Comparison of ENCODE assay signal across 1 cellular context in the genomic region with DNA sequence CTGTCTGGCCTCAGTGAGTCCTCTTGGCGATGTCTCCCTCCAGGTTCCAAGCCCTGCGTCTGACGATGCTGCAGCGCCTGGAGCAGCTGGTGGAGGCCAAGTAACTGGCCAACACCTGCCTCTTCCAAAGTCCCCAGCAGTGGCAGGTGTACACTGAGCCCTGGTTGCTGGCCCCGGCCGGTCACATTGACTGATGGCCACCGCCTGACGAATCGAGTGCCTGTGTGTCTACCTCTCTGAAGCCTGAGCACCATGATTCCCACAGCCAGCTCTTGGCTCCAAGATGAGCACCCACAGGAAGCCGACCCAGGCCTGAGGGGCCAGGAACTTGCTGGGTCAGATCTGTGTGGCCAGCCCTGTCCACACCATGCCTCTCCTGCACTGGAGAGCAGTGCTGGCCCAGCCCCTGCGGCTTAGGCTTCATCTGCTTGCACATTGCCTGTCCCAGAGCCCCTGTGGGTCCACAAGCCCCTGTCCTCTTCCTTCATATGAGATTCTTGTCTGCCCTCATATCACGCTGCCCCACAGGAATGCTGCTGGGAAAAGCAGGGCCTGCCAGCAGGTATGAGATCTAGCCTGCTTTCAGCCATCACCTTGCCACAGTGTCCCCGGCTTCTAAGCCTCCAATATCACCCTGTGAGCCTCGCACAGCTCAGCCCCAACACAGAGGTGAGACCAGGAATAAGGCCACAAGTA.
A peak's percentile ranks its signal among the peaks of the same experiment; 100 is the strongest.
TF ChIP-seq lines count a peak whose summit lies in the region.

No MANE protein-coding gene starts in this region.

TF ChIP-seq in HepG2, 621 proteins besides CTCF, POLR2A, EP300 and RAD21:
- TF ChIP-seq ZNF772 (CRISPR knock-in tag; IDR thresholded peaks at IDR 0.05): no peak
- peak; percentile 35 for TF ChIP-seq ZNF687 (CRISPR knock-in tag; IDR thresholded peaks at IDR 0.05)
- TF ChIP-seq AGO2 (optimal IDR thresholded peaks at IDR 0.05; ENCODE audit: low read depth, low read length): peak; percentile 64
- 0 out of 2 replicates have a peak, but pooled peaks have one; percentile 28 for TF ChIP-seq RBFOX2 (IDR thresholded peaks at IDR 0.05; ENCODE audit: low read depth, low read length)
- no peak for TF ChIP-seq MAZ (IDR thresholded peaks at IDR 0.05; ENCODE audit: borderline replicate concordance, low read depth, low read length)
- 0 out of 2 replicates have a peak, but pooled peaks have one; percentile 2 for TF ChIP-seq MAZ (CRISPR knock-in tag; IDR thresholded peaks at IDR 0.05; ENCODE audit: low read depth)
- TF ChIP-seq KMT2B (CRISPR knock-in tag; IDR thresholded peaks at IDR 0.05): no peak
- no peak for TF ChIP-seq ZBTB25 (CRISPR knock-in tag; IDR thresholded peaks at IDR 0.05)
